In the genomic region with DNA sequence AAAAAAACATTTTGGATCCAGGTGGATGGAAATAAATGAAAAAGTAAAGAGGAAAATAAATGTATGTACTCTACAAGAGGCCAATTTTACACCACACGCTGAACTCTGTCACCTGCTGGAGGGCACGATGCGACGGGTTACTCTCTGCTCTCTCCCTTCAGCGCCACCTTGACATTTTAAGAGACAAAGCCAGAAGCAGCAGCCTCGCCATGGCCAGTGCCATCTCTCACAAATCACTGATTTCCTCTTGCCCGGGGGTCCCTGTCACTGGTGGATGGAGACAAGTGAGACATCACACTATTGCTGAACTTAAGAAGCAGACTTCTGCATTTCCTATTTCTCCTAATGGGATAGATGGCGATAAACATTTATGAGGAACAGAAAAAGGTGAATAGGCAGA, we compare ENCODE assay signal across 22 cellular contexts.
"Had no signal": no experiment of that assay in that cellular context is flagged by ENCODE, and none has a peak within 500 bp of the region (broad histone marks: within the 10 kb centered on the region; RNA-seq: fewer than 3 reads in every experiment).

No MANE protein-coding gene starts in this region.

- ATAC-seq: activated CD8-positive, alpha-beta T cell treated with anti-CD3 and anti-CD28 coated beads for 36 hours; left ventricle myocardium superior; mucosa of descending colon; psoas muscle; right cardiac atrium; stimulated activated naive CD8-positive, alpha-beta T cell treated with anti-CD3 and anti-CD28 coated beads, Interleukin-15, amount 100 ng/mL, for 72 hours had no signal

- H3K4me3 Mint-ChIP-seq: activated CD4-positive, alpha-beta T cell treated with anti-CD3 and anti-CD28 coated beads, Interleukin-2, amount 10 ng/mL, durations not matched to agents 24 days and 14 days; activated CD8-positive, alpha-beta T cell treated with anti-CD3 and anti-CD28 coated beads for 36 hours; activated naive CD4-positive, alpha-beta T cell treated with anti-CD3 and anti-CD28 coated beads, Interleukin-2, amount 50 U/mL, for 24 hours; neural crest cell; stimulated activated naive CD8-positive, alpha-beta T cell treated with anti-CD3 and anti-CD28 coated beads, Interleukin-15, amount 100 ng/mL, for 72 hours had no signal

- H3K4me1 Mint-ChIP-seq: neural crest cell had no signal

- H3K27me3 ChIP-seq: ascending aorta, esophagus squamous epithelium had no signal

- DNase-seq: activated CD4-positive, alpha-beta T cell treated with anti-CD3 and anti-CD28 coated beads, Interleukin-2, amount 10 ng/mL, durations not matched to agents 24 days and 14 days; activated CD4-positive, CD25-positive, alpha-beta regulatory T cell; activated CD8-positive, alpha-beta memory T cell treated with anti-CD3 and anti-CD28 coated beads, Interleukin-2, amount 50 U/mL, for 4 hours; activated T-cell treated with anti-CD3 and anti-CD28 coated beads, Interleukin-2, amount 50 U/mL, for 48 hours; effector CD8-positive, alpha-beta T cell; esophagus squamous epithelium; left ventricle myocardium superior; mucosa of descending colon; naive B cell; psoas muscle; right cardiac atrium; stimulated activated CD4-positive, alpha-beta T cell treated with anti-CD3 and anti-CD28 coated beads, Interleukin-2, amount 100 ng/mL, for 48 hours; stimulated activated naive CD8-positive, alpha-beta T cell treated with anti-CD3 and anti-CD28 coated beads, Interleukin-15, amount 100 ng/mL, for 72 hours; T-helper 9 cell; trophoblast cell had no signal

- H3K4me3 ChIP-seq: ascending aorta, esophagus squamous epithelium, mucosa of descending colon, psoas muscle, skin epidermis had no signal

- H3K27ac ChIP-seq: psoas muscle had no signal

- H3K27me3 Mint-ChIP-seq: activated CD4-positive, alpha-beta T cell treated with anti-CD3 and anti-CD28 coated beads, Interleukin-2, amount 10 ng/mL, durations not matched to agents 24 days and 14 days; activated CD8-positive, alpha-beta T cell treated with anti-CD3 and anti-CD28 coated beads for 36 hours; activated naive CD4-positive, alpha-beta T cell treated with anti-CD3 and anti-CD28 coated beads, Interleukin-2, amount 50 U/mL, for 24 hours; naive B cell; stimulated activated naive CD8-positive, alpha-beta T cell treated with anti-CD3 and anti-CD28 coated beads, Interleukin-15, amount 100 ng/mL, for 72 hours had no signal

- H3K36me3 Mint-ChIP-seq: memory B cell, naive B cell had no signal

- H3K27ac Mint-ChIP-seq: activated CD4-positive, alpha-beta T cell treated with anti-CD3 and anti-CD28 coated beads, Interleukin-2, amount 10 ng/mL, durations not matched to agents 24 days and 14 days; activated CD8-positive, alpha-beta T cell treated with anti-CD3 and anti-CD28 coated beads for 36 hours; activated naive CD4-positive, alpha-beta T cell treated with anti-CD3 and anti-CD28 coated beads, Interleukin-2, amount 50 U/mL, for 24 hours; stimulated activated naive CD8-positive, alpha-beta T cell treated with anti-CD3 and anti-CD28 coated beads, Interleukin-15, amount 100 ng/mL, for 72 hours had no signal

- H3K9me3 Mint-ChIP-seq: activated CD4-positive, alpha-beta T cell treated with anti-CD3 and anti-CD28 coated beads, Interleukin-2, amount 10 ng/mL, durations not matched to agents 24 days and 14 days; activated CD8-positive, alpha-beta T cell treated with anti-CD3 and anti-CD28 coated beads for 36 hours; activated naive CD4-positive, alpha-beta T cell treated with anti-CD3 and anti-CD28 coated beads, Interleukin-2, amount 50 U/mL, for 24 hours; immature natural killer cell; memory B cell; naive B cell; neural crest cell; stimulated activated naive CD8-positive, alpha-beta T cell treated with anti-CD3 and anti-CD28 coated beads, Interleukin-15, amount 100 ng/mL, for 72 hours had no signal

- H3K9me3 ChIP-seq: ascending aorta, esophagus squamous epithelium, mucosa of descending colon, psoas muscle had no signal
